ENCODE assay signal across 10 cellular contexts in the genomic region with DNA sequence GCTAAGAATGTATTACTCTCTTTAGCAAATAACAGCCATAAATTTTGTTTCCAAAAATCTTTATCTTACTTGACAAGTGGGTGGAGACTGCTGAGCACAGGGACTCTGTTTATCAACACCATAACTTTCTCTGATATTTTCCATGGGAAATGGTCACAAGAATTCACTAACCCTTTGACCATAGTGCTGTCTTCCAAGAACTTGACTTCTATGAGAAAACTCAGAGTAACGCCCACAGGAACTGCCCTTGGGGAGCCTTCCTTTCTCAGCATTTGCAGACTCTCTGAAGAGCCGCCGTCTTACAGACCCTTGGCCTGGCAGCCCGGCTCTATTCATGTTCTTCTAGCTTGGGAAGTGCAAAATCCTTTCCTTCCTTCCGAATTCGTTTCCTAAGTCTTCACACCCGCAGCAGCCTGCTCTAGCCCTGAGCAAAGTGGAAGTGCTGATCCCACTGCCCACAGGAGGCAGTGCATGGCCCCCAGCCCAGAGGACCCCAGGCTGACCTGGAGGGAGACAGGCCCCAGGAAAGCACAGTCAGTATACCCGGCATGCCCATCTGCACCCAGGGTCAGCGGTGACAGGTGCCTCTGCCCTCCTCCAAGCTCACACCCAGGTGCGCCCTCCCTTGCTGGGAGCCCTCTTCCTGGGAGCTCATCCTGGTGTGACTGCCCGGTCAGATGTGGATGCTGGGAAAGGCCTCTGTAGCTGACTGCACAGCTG. TPM values are rescaled to one million over a fixed set of nuclear protein-coding genes. Genes with fewer than 3 reads are reported as not detected.
DNase-seq lines count a peak whose midpoint lies in the region; ATAC-seq and TF ChIP-seq lines count a peak whose summit lies in the region.
"Had no signal": no experiment of that assay in that cellular context is flagged by ENCODE, and none has a peak within 500 bp of the region (broad histone marks: within the 10 kb centered on the region; RNA-seq: fewer than 3 reads in every experiment).

No MANE protein-coding gene starts in this region.

- H3K4me3 ChIP-seq in choroid plexus epithelial cell (ENCODE audit: low read depth, low read length) (no peak overlapping the region), right lobe of liver (no peak overlapping the region)
- H3K4me3 ChIP-seq: left lung had no signal

- H3K27ac ChIP-seq in right lobe of liver (peak overlapping the region in 2 of 3 donors; percentile 1 to 65), substantia nigra (ENCODE audit: low read depth, low read length, poor library complexity, severe bottlenecking) (peak overlapping the region; percentile 46)
- H3K27ac ChIP-seq: 22Rv1, left lung had no signal

- peak in 2 of 3 experiments; percentile 61 to 74 for DNase-seq in NCI-H1417 (lab: John Stamatoyannopoulos, UW)
- no peak for DNase-seq in NCI-H1417 treated with DMSO at 0.1 percent for 48 hours (lab: John Stamatoyannopoulos, UW)
- DNase-seq in choroid plexus epithelial cell (ENCODE audit: low read depth): peak; percentile 65
- no peak for DNase-seq in right lobe of liver
- no peak for DNase-seq in substantia nigra (lab: John Stamatoyannopoulos, UW)
- no peak for DNase-seq in hepatic stellate cell (ENCODE audit: low spot score)
- DNase-seq in GM10266 (ENCODE audit: extremely low spot score): no peak

- H3K4me1 ChIP-seq in right lobe of liver: peaks cover 2 to 41% (median 12%) of the 10 kb centered on the region in 4 donors

- intact Hi-C loops in right lobe of liver (cut with DNase I): no loop called here

- TF ChIP-seq CTCF in choroid plexus epithelial cell (conservative IDR thresholded peaks at IDR 0.05; ENCODE audit: low read depth, low read length): no peak
- TF ChIP-seq CTCF in right lobe of liver (IDR thresholded peaks at IDR 0.05): no peak
- no peak for TF ChIP-seq CTCF in GM10266 (IDR thresholded peaks at IDR 0.05; ENCODE audit: control insufficient read depth, insufficient read depth, low read depth, missing control alignments)

- no peaks in the 10 kb centered on the region for H3K9me3 ChIP-seq in right lobe of liver
- H3K9me3 ChIP-seq: left lung had no signal

- H3K36me3 ChIP-seq in right lobe of liver: no peaks in the 10 kb centered on the region
- H3K36me3 ChIP-seq: left lung had no signal

- TF ChIP-seq POLR2A in right lobe of liver (IDR thresholded peaks at IDR 0.05): no peak

- 62% methylated on average over 5 of the region's 11 CpGs for WGBS in right lobe of liver (ENCODE audit: insufficient coverage, low coverage, low lambda C conversion rate, missing lambda C conversion rate)

- H3K27me3 ChIP-seq in right lobe of liver: no peaks in the 10 kb centered on the region
- H3K27me3 ChIP-seq: left lung had no signal

- peak; percentile 17 to 49 (median 28) for ATAC-seq in right lobe of liver
- ATAC-seq in GM21529 (IDR thresholded peaks at IDR 0.05; ENCODE audit: unreplicated experiment): no peak

RNA-seq across cellular contexts. Expression of gene GAS6, which starts 10.2 kb away (rescaled TPM):
- total RNA-seq in right lobe of liver: 10 to 100 TPM; 11.9 to 48.5 (median 27.2) TPM

Comparison
In these comparisons a context has a peak if more than half of its experiments do, and no peak if none do; other contexts are left out.
1. DNase-seq: peak in NCI-H1417 (2 of 3) and choroid plexus epithelial cell (single experiment); none in NCI-H1417 treated with DMSO at 0.1 percent for 48 hours (single experiment), right lobe of liver (0 of 3), substantia nigra (0 of 49), hepatic stellate cell (single experiment) and GM10266 (single experiment).